ENCODE assay signal across 1 cellular context in genomic region chr20:62918830-62919229, GRCh38.
TF ChIP-seq lines count a peak whose summit lies in the region.

No MANE protein-coding gene starts in this region.

TF ChIP-seq in HepG2, 621 proteins besides CTCF, POLR2A, EP300 and RAD21:
- TF ChIP-seq RBM22 (optimal IDR thresholded peaks at IDR 0.05; ENCODE audit: low read length) (peak; percentile 90), GABPB1 (CRISPR knock-in tag; IDR thresholded peaks at IDR 0.05) (no peak), ELF4 (CRISPR knock-in tag; IDR thresholded peaks at IDR 0.05; ENCODE audit: borderline replicate concordance) (0 out of 2 replicates have a peak, but pooled peaks have one; percentile 31), GPN1 (CRISPR knock-in tag; IDR thresholded peaks at IDR 0.05; ENCODE audit: borderline replicate concordance) (no peak), ZFY (CRISPR knock-in tag; IDR thresholded peaks at IDR 0.05) (no peak), RAD51 (IDR thresholded peaks at IDR 0.05; ENCODE audit: borderline replicate concordance) (no peak), ZFP1 (CRISPR knock-in tag; IDR thresholded peaks at IDR 0.05) (no peak), PTBP1 (IDR thresholded peaks at IDR 0.05; ENCODE audit: low read depth, low read length, poor library complexity, severe bottlenecking) (no peak)
